8 cellular contexts compared by ENCODE assay signal in the genomic region with DNA sequence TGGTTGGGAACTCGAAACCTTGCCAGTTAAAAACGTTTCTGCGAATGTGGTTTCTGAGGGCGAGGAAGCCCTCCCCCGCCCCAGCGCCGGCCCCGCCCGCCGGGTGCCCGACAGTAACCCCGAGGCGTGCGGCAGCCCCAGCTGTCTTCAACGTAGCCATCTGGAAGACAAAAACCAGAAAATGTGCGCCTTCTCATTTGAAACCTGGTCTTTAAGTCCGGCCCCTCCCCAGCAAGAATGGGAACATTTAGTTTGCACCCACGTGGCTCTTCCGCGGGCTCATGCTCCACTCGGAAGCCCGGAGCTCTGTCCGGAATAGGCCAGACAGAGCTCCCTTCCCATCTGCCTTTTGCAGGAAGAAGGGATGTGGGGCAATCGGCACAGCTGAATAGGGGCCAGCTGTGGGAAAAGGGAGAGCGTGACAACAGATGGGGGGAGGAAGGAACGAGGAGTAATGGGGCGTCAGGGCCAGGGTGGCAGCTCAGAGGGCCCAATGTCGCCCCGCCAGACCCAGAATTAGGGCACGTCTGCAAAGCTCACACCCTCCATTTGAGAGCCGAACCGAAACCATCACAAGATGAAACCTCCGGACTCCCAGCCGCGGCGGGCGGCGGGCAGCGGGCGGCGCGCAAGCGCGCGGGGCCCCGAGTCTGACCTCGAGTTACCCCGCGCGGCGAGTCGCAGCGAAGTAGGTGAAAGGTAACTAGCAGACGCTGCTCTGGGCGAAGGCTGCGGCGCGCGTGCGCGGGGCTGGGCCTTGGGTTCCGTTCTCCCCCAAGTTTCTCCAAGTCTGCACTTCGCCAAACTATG.
DNase-seq lines count a peak whose midpoint lies in the region; ATAC-seq, FAIRE-seq and TF ChIP-seq lines count a peak whose summit lies in the region.

No MANE protein-coding gene starts in this region.

- DNase-seq in GM12891 (ENCODE audit: insufficient read length, low spot score): peak; percentile 51
- peak; percentile 74 for DNase-seq in NCI-H1694 treated with DMSO at 0.1 percent for 48 hours (lab: John Stamatoyannopoulos, UW)
- peak; percentile 66 for DNase-seq in T1000 (lab: John Stamatoyannopoulos, UW)
- DNase-seq in astrocyte of the cerebellum (ENCODE audit: low read depth): peak; percentile 33
- DNase-seq in hippocampal formation (lab: John Stamatoyannopoulos, UW): peak; percentile 79 to 81
- DNase-seq in retinal pigment epithelial cell (ENCODE audit: low read depth): no peak
- no peak for DNase-seq in GOT3 (lab: John Stamatoyannopoulos, UW)

- TF ChIP-seq CTCF in astrocyte of the cerebellum (IDR thresholded peaks at IDR 0.05; ENCODE audit: low read depth, low read length, missing control alignments) (no peak), retinal pigment epithelial cell (conservative IDR thresholded peaks at IDR 0.05; ENCODE audit: low read depth, low read length) (no peak)

- peak; percentile 80 for ATAC-seq in HG02840 (IDR thresholded peaks at IDR 0.05; ENCODE audit: low FRiP score, unreplicated experiment)

- H3K4me3 ChIP-seq in astrocyte of the cerebellum (ENCODE audit: low read depth, low read length): peak overlapping the region; percentile 55
- H3K4me3 ChIP-seq in retinal pigment epithelial cell (ENCODE audit: low read length): peak overlapping the region; percentile 70

- TF ChIP-seq POLR2A in GM12891 (IDR thresholded peaks at IDR 0.05; ENCODE audit: low read depth, low read length): no peak

- in situ Hi-C loops in astrocyte of the cerebellum (cut with HindIII; ENCODE audit: low sequenced_read_pairs): no loop called here

- peak; percentile 63 for FAIRE-seq in GM12891 (lab: Jason Lieb, UNC)

TF ChIP-seq in GM12891, 5 proteins besides CTCF, POLR2A, EP300 and RAD21:
- no peak for TF ChIP-seq POLR2AphosphoS5 (IDR thresholded peaks at IDR 0.05; ENCODE audit: low read depth, low read length)
- TF ChIP-seq TAF1 (IDR thresholded peaks at IDR 0.05; ENCODE audit: low read depth, low read length): no peak
- TF ChIP-seq SPI1 (IDR thresholded peaks at IDR 0.05; ENCODE audit: low read depth, low read length): no peak

Comparison
In these comparisons a context has a peak if more than half of its experiments do, and no peak if none do; other contexts are left out.
1. DNase-seq: peak in GM12891 (single experiment), NCI-H1694 treated with DMSO at 0.1 percent for 48 hours (single experiment), T1000 (single experiment), astrocyte of the cerebellum (single experiment) and hippocampal formation (2 of 2); none in retinal pigment epithelial cell (single experiment) and GOT3 (single experiment).